14 cellular contexts compared by ENCODE assay signal in genomic region chr2:172643142-172643541, GRCh38.
DNase-seq lines count a peak whose midpoint lies in the region; ATAC-seq, FAIRE-seq and TF ChIP-seq lines count a peak whose summit lies in the region.
"Had no signal": no experiment of that assay in that cellular context is flagged by ENCODE, and none has a peak within 500 bp of the region (broad histone marks: within the 10 kb centered on the region; RNA-seq: fewer than 3 reads in every experiment).

No MANE protein-coding gene starts in this region.

- H3K36me3 Mint-ChIP-seq in activated naive CD8-positive, alpha-beta T cell treated with anti-CD3 and anti-CD28 coated beads for 36 hours, result peaks cover 9% of the 10 kb centered on the region
- H3K36me3 Mint-ChIP-seq: activated naive CD8-positive, alpha-beta T cell treated with anti-CD3 and anti-CD28 coated beads, Interleukin-2, amount 10 ng/mL, durations not matched to agents 7 days and 5 days; CD14-positive monocyte had no signal

- peaks cover 18% of the 10 kb centered on the region for H3K4me1 Mint-ChIP-seq in activated naive CD8-positive, alpha-beta T cell treated with anti-CD3 and anti-CD28 coated beads for 36 hours
- H3K4me1 Mint-ChIP-seq: CD14-positive monocyte had no signal

- H3K4me3 Mint-ChIP-seq in activated naive CD8-positive, alpha-beta T cell treated with anti-CD3 and anti-CD28 coated beads for 36 hours, result no peak overlapping the region
- H3K4me3 Mint-ChIP-seq: activated naive CD8-positive, alpha-beta T cell treated with anti-CD3 and anti-CD28 coated beads, Interleukin-2, amount 10 ng/mL, durations not matched to agents 7 days and 5 days; CD14-positive monocyte had no signal

- peak; percentile 58 for DNase-seq in EH (ENCODE audit: low read depth)
- DNase-seq in HCEC 1CT, result peak; percentile 81
- peak; percentile 11 for DNase-seq in activated naive CD8-positive, alpha-beta T cell treated with anti-CD3 and anti-CD28 coated beads for 36 hours
- DNase-seq in kidney tubule cell (ENCODE audit: low spot score), result peak; percentile 29
- DNase-seq in GM12891 (ENCODE audit: insufficient read length, low spot score), result no peak
- no peak for DNase-seq in ecto neural progenitor cell (ENCODE audit: low spot score)
- DNase-seq: activated naive CD8-positive, alpha-beta T cell treated with anti-CD3 and anti-CD28 coated beads, Interleukin-2, amount 10 ng/mL, durations not matched to agents 7 days and 5 days; DMS79 treated with DMSO at 0.1 percent for 48 hours; KG1; NCI-H226; SK-N-SH had no signal

- H3K27ac Mint-ChIP-seq in activated naive CD8-positive, alpha-beta T cell treated with anti-CD3 and anti-CD28 coated beads for 36 hours, result no peak overlapping the region
- H3K27ac Mint-ChIP-seq: activated naive CD8-positive, alpha-beta T cell treated with anti-CD3 and anti-CD28 coated beads, Interleukin-2, amount 10 ng/mL, durations not matched to agents 7 days and 5 days; CD14-positive monocyte had no signal

- FAIRE-seq in GM12891 (lab: Jason Lieb, UNC), result no peak

- ATAC-seq in HG02678 (IDR thresholded peaks at IDR 0.05; ENCODE audit: unreplicated experiment), result no peak
- ATAC-seq: sciatic nerve had no signal

- H3K9me3 Mint-ChIP-seq in activated naive CD8-positive, alpha-beta T cell treated with anti-CD3 and anti-CD28 coated beads for 36 hours, result peaks cover 5% of the 10 kb centered on the region

- TF ChIP-seq POLR2A in GM12891 (IDR thresholded peaks at IDR 0.05; ENCODE audit: low read depth, low read length), result no peak

- no peaks in the 10 kb centered on the region for H3K27me3 Mint-ChIP-seq in activated naive CD8-positive, alpha-beta T cell treated with anti-CD3 and anti-CD28 coated beads for 36 hours
- H3K27me3 Mint-ChIP-seq: activated naive CD8-positive, alpha-beta T cell treated with anti-CD3 and anti-CD28 coated beads, Interleukin-2, amount 10 ng/mL, durations not matched to agents 7 days and 5 days had no signal

TF ChIP-seq in GM12891, 5 proteins besides CTCF, POLR2A, EP300 and RAD21:
- no peak for TF ChIP-seq TAF1 (IDR thresholded peaks at IDR 0.05; ENCODE audit: low read depth, low read length)

Comparison
In these comparisons a context has a peak if more than half of its experiments do, and no peak if none do; other contexts are left out.
1. DNase-seq: peak in EH (single experiment), HCEC 1CT (single experiment), activated naive CD8-positive, alpha-beta T cell treated with anti-CD3 and anti-CD28 coated beads for 36 hours (single experiment) and kidney tubule cell (single experiment); none in GM12891 (single experiment) and ecto neural progenitor cell (single experiment).